Comparison of ENCODE assay signal across 8 cellular contexts in the genomic region with DNA sequence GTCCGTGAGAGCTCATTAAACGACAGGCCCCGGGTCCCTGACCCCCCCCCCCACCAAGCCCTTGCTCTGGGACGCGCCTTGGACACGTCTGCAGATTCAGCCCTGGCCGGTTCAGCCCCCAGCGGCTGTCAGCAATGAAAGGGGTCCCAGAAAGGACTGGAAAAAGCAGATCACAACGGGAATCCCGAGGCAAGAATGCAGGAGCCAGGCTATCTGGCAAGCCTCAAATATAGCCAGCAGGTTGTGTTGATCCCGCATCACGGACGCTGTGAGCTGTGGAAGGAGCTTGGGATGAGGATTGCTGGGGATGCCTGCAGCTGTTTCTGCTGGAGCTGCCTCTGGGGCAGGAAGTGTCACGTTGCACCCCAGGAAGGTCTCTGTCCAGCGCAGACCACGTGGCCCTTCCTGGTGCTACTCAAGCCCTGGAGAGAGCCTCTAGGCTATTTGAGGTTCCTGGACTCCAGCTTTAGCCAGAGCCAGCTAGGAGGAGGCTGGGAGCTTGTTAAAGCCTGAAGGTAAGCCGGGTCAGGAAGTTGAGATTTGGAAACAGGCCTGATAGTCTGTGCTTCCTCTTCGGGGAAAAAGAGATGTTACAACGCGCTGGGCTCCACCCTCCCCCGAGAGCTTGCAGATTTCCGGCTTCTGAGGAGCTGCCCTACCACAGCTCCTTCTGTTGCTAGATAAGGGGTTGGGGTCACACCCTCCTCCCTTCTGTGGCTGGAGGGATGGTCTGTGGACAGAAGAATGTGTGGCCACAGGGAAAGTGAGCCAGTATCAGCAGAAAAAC. TPM values are rescaled to one million over a fixed set of nuclear protein-coding genes. Genes with fewer than 3 reads are reported as not detected.
DNase-seq lines count a peak whose midpoint lies in the region; ATAC-seq, FAIRE-seq and TF ChIP-seq lines count a peak whose summit lies in the region.

No MANE protein-coding gene starts in this region.

- no peaks in the 10 kb centered on the region for H3K36me3 Mint-ChIP-seq in activated CD8-positive, alpha-beta T cell treated with anti-CD3 and anti-CD28 coated beads for 36 hours (ENCODE audit: low read depth)

- peak overlapping the region in 2 of 4 donors; percentile 30 to 41 for H3K27ac ChIP-seq in pancreas

- no peaks in the 10 kb centered on the region for H3K27me3 Mint-ChIP-seq in activated CD8-positive, alpha-beta T cell treated with anti-CD3 and anti-CD28 coated beads for 36 hours

- no peak for FAIRE-seq in pancreas (lab: Jason Lieb, UNC)

- H3K4me1 ChIP-seq in pancreas (peaks cover 0 to 4% (median 0%) of the 10 kb centered on the region in 3 donors), BE2C (no peaks in the 10 kb centered on the region)

- peak; percentile 72 for ATAC-seq in activated CD8-positive, alpha-beta T cell treated with anti-CD3 and anti-CD28 coated beads for 36 hours
- ATAC-seq in pancreas = peak in 3 of 4 donors; percentile 30 to 72 (median 66)

- H3K4me3 ChIP-seq in pancreas = no peak overlapping the region
- no peak overlapping the region for H3K4me3 ChIP-seq in BE2C (ENCODE audit: low read depth, low read length)

- H3K27ac Mint-ChIP-seq in activated CD8-positive, alpha-beta T cell treated with anti-CD3 and anti-CD28 coated beads for 36 hours = peak overlapping the region; percentile 79

- H3K36me3 ChIP-seq in pancreas = no peaks in the 10 kb centered on the region
- no peaks in the 10 kb centered on the region for H3K36me3 ChIP-seq in BE2C

- CTCF ChIA-PET in HEK293T (lab: Yijun Ruan, JAX) = no interaction called here
- CTCF ChIA-PET in activated CD8-positive, alpha-beta T cell treated with anti-CD3 and anti-CD28 coated beads for 36 hours (lab: Charles Lee) = no interaction called here

- no peak for TF ChIP-seq CTCF in activated CD8-positive, alpha-beta T cell treated with anti-CD3 and anti-CD28 coated beads for 36 hours (IDR thresholded peaks at IDR 0.05)
- TF ChIP-seq CTCF in pancreas (IDR thresholded peaks at IDR 0.05) (no peak), BE2C (IDR thresholded peaks at IDR 0.05; ENCODE audit: low read depth, low read length) (no peak)

- H3K9me3 ChIP-seq in pancreas (no peaks in the 10 kb centered on the region), BE2C (no peaks in the 10 kb centered on the region)

- 3% methylated on average over 22 of the region's 22 CpGs for WGBS in pancreas, 2 donors

- intact Hi-C loops in activated CD8-positive, alpha-beta T cell treated with anti-CD3 and anti-CD28 coated beads for 36 hours (cut with micrococcal nuclease) = no loop called here
- intact Hi-C loops in head of caudate nucleus (cut with DNase I) (no loop called here), pancreas (cut with DNase I) (no loop called here)

- DNase-seq in HEK293T (ENCODE audit: extremely low spot score) = no peak
- DNase-seq in activated CD8-positive, alpha-beta T cell treated with anti-CD3 and anti-CD28 coated beads for 36 hours = peak; percentile 69
- peak in 33 of 42 donors; percentile 13 to 69 (median 37) for DNase-seq in head of caudate nucleus
- peak in 1 of 6 donors; percentile 43 for DNase-seq in pancreas
- no peak for DNase-seq in OCI-M1 (lab: John Stamatoyannopoulos, UW)
- DNase-seq in glomerular visceral epithelial cell (ENCODE audit: extremely low spot score) = no peak
- no peak for DNase-seq in BE2C
- no peak for DNase-seq in T1000 (lab: John Stamatoyannopoulos, UW)

- peaks cover 19% of the 10 kb centered on the region for H3K4me1 Mint-ChIP-seq in activated CD8-positive, alpha-beta T cell treated with anti-CD3 and anti-CD28 coated beads for 36 hours (ENCODE audit: low read depth)

- H3K4me3 Mint-ChIP-seq in activated CD8-positive, alpha-beta T cell treated with anti-CD3 and anti-CD28 coated beads for 36 hours = peak overlapping the region; percentile 24

- peaks cover 0 to 5% (median 0%) of the 10 kb centered on the region in 4 donors for H3K27me3 ChIP-seq in pancreas
- H3K27me3 ChIP-seq in BE2C = no peaks in the 10 kb centered on the region

- peaks cover 3% of the 10 kb centered on the region for H3K9me3 Mint-ChIP-seq in activated CD8-positive, alpha-beta T cell treated with anti-CD3 and anti-CD28 coated beads for 36 hours

- POLR2A ChIA-PET in HEK293T (lab: Yijun Ruan, JAX) = no interaction called here
- POLR2A ChIA-PET in activated CD8-positive, alpha-beta T cell treated with anti-CD3 and anti-CD28 coated beads for 36 hours (lab: Charles Lee) = no interaction called here

TF ChIP-seq in HEK293T, 16 proteins besides CTCF, POLR2A, EP300 and RAD21:
- TF ChIP-seq L3MBTL2 (conservative IDR thresholded peaks at IDR 0.05) = peak; percentile 60
- TF ChIP-seq SP1 (IDR thresholded peaks at IDR 0.05) = no peak
- TF ChIP-seq SUZ12 (IDR thresholded peaks at IDR 0.05) = no peak
- TF ChIP-seq NFRKB (IDR thresholded peaks at IDR 0.05) = no peak
TF ChIP-seq in HEK293T: peak in this region for 1.

RNA-seq across cellular contexts. Expression of a gene that starts 19.3 kb away (rescaled TPM):
- total RNA-seq in activated CD8-positive, alpha-beta T cell treated with anti-CD3 and anti-CD28 coated beads for 36 hours = not detected
- total RNA-seq in pancreas = 1 to 10 TPM in 3 of 6 donors, under 1 TPM in 3; 0.28 to 9.8 (median 1.4) TPM
- polyA plus RNA-seq in pancreas = 1 to 10 TPM; 1.7 to 1.8 TPM
- not detected for polyA plus RNA-seq in BE2C (2012; ENCODE audit: insufficient read depth, insufficient read length, low read depth)

RNA-seq across cellular contexts. Expression of a gene that starts 36.8 kb away (rescaled TPM):
- under 1 TPM; 0.43 to 0.51 TPM for total RNA-seq in activated CD8-positive, alpha-beta T cell treated with anti-CD3 and anti-CD28 coated beads for 36 hours
- total RNA-seq in pancreas = under 1 TPM in 1 of 6 donors, not detected in 5; 0.12 TPM
- polyA plus RNA-seq in pancreas = under 1 TPM in 1 of 2 donors, not detected in 1; 0.07 TPM
- polyA plus RNA-seq in BE2C (2012; ENCODE audit: insufficient read depth, insufficient read length, low read depth) = not detected

Comparison
In these comparisons a context has a peak if more than half of its experiments do, and no peak if none do; other contexts are left out.
1. DNase-seq: peak in activated CD8-positive, alpha-beta T cell treated with anti-CD3 and anti-CD28 coated beads for 36 hours (single experiment) and head of caudate nucleus (33 of 42); none in HEK293T (single experiment), OCI-M1 (single experiment), glomerular visceral epithelial cell (single experiment), BE2C (single experiment) and T1000 (single experiment).